ENCODE assay signal across 1 cellular context in the genomic region with DNA sequence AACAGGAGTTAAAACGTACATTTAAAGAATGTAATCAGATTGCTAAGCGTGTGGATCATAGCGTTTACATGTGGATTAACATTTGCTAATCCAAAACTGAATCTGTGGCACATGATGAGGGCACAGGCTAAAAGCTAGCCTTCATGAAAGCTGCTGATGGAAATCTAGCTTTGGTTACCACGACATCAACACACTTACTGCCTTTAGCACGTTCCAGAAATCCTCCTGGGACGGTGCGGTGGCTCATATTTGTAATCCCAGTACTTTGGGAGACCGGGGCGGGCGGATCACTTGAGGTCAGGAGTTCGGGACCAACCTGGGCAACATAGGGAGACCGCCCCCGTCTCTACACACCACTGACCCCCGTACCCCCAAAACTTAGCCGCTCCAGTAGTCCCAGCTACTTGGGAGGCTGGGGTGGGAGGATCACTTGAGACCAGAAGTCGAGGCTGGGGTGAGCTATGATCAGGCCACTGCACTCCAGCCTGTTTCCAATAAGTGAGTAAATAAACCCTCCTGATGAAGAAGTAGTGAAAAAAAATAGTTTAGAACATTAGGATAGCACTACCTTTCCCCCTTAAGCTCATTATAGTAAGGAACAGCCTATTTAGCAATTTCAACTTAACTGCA.
TF ChIP-seq lines count a peak whose summit lies in the region.

No MANE protein-coding gene starts in this region.

TF ChIP-seq in WTC11, 78 proteins besides CTCF, POLR2A, EP300 and RAD21 (continued from another document):
- TF ChIP-seq, protein P1, sequence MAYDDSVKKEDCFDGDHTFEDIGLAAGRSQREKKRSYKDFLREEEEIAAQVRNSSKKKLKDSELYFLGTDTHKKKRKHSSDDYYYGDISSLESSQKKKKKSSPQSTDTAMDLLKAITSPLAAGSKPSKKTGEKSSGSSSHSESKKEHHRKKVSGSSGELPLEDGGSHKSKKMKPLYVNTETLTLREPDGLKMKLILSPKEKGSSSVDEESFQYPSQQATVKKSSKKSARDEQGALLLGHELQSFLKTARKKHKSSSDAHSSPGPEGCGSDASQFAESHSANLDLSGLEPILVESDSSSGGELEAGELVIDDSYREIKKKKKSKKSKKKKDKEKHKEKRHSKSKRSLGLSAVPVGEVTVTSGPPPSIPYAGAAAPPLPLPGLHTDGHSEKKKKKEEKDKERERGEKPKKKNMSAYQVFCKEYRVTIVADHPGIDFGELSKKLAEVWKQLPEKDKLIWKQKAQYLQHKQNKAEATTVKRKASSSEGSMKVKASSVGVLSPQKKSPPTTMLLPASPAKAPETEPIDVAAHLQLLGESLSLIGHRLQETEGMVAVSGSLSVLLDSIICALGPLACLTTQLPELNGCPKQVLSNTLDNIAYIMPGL (CRISPR knock-in tag; IDR thresholded peaks at IDR 0.05): no peak
- TF ChIP-seq, protein P2, sequence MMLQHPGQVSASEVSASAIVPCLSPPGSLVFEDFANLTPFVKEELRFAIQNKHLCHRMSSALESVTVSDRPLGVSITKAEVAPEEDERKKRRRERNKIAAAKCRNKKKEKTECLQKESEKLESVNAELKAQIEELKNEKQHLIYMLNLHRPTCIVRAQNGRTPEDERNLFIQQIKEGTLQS (CRISPR knock-in tag; conservative IDR thresholded peaks at IDR 0.05): no peak
- TF ChIP-seq MXD4 (CRISPR knock-in tag; IDR thresholded peaks at IDR 0.05; ENCODE audit: borderline replicate concordance) (no peak), FOXP1 (CRISPR knock-in tag; IDR thresholded peaks at IDR 0.05; ENCODE audit: borderline replicate concordance) (no peak)
